8 cellular contexts compared by ENCODE assay signal in the genomic region with DNA sequence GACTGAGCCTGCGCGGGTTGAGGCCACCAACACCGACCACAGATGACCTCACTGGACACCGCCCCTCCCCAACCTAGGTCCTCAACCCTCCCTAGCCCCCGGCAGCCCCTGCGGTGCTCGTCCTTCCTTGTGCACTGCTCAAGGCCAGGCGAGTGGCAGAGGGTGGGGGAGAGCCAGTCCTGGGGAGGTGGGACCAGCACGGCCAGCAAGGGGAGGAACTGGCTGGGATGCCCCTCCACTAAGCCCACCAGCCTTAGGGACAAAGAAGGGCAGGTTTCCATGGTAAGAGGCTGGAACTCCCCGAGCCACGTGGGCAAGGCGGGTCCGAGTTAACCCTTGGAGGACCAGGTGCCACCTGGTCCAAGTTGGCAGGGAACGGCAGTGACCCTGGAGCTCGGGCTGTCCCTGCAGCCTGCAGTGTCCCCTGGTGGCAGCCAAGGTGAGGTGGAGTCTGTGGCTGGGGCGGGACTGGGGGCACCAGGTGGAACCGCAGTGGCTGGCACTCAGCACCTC. TPM values are rescaled to one million over a fixed set of nuclear protein-coding genes. Genes with fewer than 3 reads are reported as not detected.
DNase-seq lines count a peak whose midpoint lies in the region; ATAC-seq and TF ChIP-seq lines count a peak whose summit lies in the region.

No MANE protein-coding gene starts in this region.

- peak; percentile 58 for TF ChIP-seq CTCF in astrocyte of the cerebellum (IDR thresholded peaks at IDR 0.05; ENCODE audit: low read depth, low read length, missing control alignments)
- peak in 2 of 3 experiments; percentile 20 to 33 for TF ChIP-seq CTCF in vagina (IDR thresholded peaks at IDR 0.05)

- DNase-seq in activated CD8-positive, alpha-beta memory T cell treated with anti-CD3 and anti-CD28 coated beads, Interleukin-2, amount 10 ng/mL, durations not matched to agents 7 days and 5 days, result peak; percentile 47
- DNase-seq in activated CD8-positive, alpha-beta memory T cell treated with anti-CD3 and anti-CD28 coated beads, Interleukin-2, amount 50 U/mL, for 4 hours, result no peak
- DNase-seq in NCI-H510A (lab: John Stamatoyannopoulos, UW) (peak; percentile 84), astrocyte of the cerebellum (ENCODE audit: low read depth) (no peak), kidney tubule cell (ENCODE audit: low spot score) (peak; percentile 60), vagina (ENCODE audit: extremely low spot score in 2 of 2) (no peak), MG63 (no peak)

- no peak overlapping the region for H3K27ac Mint-ChIP-seq in activated CD8-positive, alpha-beta memory T cell treated with anti-CD3 and anti-CD28 coated beads, Interleukin-2, amount 10 ng/mL, durations not matched to agents 7 days and 5 days

- CTCF ChIA-PET in activated CD8-positive, alpha-beta memory T cell treated with anti-CD3 and anti-CD28 coated beads, Interleukin-2, amount 10 ng/mL, durations not matched to agents 7 days and 5 days (lab: Charles Lee), result interaction anchor here (1.0 to 1.7 kb wide), 4 partner anchors 22 to 284 kb away, joined by 3 to 5 read pairs (median 3); no protein-coding TSS in a partner anchor

- no peak overlapping the region for H3K27ac ChIP-seq in vagina

- ATAC-seq in activated CD8-positive, alpha-beta memory T cell treated with anti-CD3 and anti-CD28 coated beads, Interleukin-2, amount 10 ng/mL, durations not matched to agents 7 days and 5 days, result peak; percentile 27
- ATAC-seq in HG02870 (IDR thresholded peaks at IDR 0.05; ENCODE audit: unreplicated experiment), result no peak

- peaks cover 14% of the 10 kb centered on the region for H3K27me3 Mint-ChIP-seq in activated CD8-positive, alpha-beta memory T cell treated with anti-CD3 and anti-CD28 coated beads, Interleukin-2, amount 10 ng/mL, durations not matched to agents 7 days and 5 days

- no peaks in the 10 kb centered on the region for H3K9me3 Mint-ChIP-seq in activated CD8-positive, alpha-beta memory T cell treated with anti-CD3 and anti-CD28 coated beads, Interleukin-2, amount 10 ng/mL, durations not matched to agents 7 days and 5 days (ENCODE audit: low read depth)

- peaks cover 19% of the 10 kb centered on the region for H3K4me1 ChIP-seq in vagina

- H3K36me3 ChIP-seq in vagina (peaks cover 0 to 19% of the 10 kb centered on the region in 2 donors), MG63 (peaks cover 24% of the 10 kb centered on the region)

- in situ Hi-C loops in astrocyte of the cerebellum (cut with HindIII; ENCODE audit: low sequenced_read_pairs), result no loop called here

- H3K4me3 ChIP-seq in astrocyte of the cerebellum (ENCODE audit: low read depth, low read length) (no peak overlapping the region), vagina (no peak overlapping the region), MG63 (no peak overlapping the region)

- intact Hi-C loops in vagina (cut with DNase I), result no loop called here

- H3K27me3 ChIP-seq in vagina, result no peaks in the 10 kb centered on the region
- no peaks in the 10 kb centered on the region for H3K27me3 ChIP-seq in MG63

- no peaks in the 10 kb centered on the region for H3K36me3 Mint-ChIP-seq in activated CD8-positive, alpha-beta memory T cell treated with anti-CD3 and anti-CD28 coated beads, Interleukin-2, amount 10 ng/mL, durations not matched to agents 7 days and 5 days

- H3K4me3 Mint-ChIP-seq in activated CD8-positive, alpha-beta memory T cell treated with anti-CD3 and anti-CD28 coated beads, Interleukin-2, amount 10 ng/mL, durations not matched to agents 7 days and 5 days, result no peak overlapping the region

- TF ChIP-seq POLR2A in vagina (IDR thresholded peaks at IDR 0.05), result no peak

- H3K9me3 ChIP-seq in vagina, result no peaks in the 10 kb centered on the region
- H3K9me3 ChIP-seq in MG63, result no peaks in the 10 kb centered on the region

- H3K4me1 Mint-ChIP-seq in activated CD8-positive, alpha-beta memory T cell treated with anti-CD3 and anti-CD28 coated beads, Interleukin-2, amount 10 ng/mL, durations not matched to agents 7 days and 5 days, result peaks cover 2% of the 10 kb centered on the region

RNA-seq across cellular contexts. Expression of a gene that starts 9.2 kb away (rescaled TPM):
- total RNA-seq in activated CD8-positive, alpha-beta memory T cell treated with anti-CD3 and anti-CD28 coated beads, Interleukin-2, amount 10 ng/mL, durations not matched to agents 7 days and 5 days, result under 1 TPM; 0.41 to 0.56 TPM
- 6.6 TPM for total RNA-seq in vagina
- 0.12 TPM in 1 of 2 replicates, not detected in the other for total RNA-seq in MG63 (2014; rRNA removed; shearing (Covaris generic); ENCODE audit: low replicate concordance)

RNA-seq across cellular contexts. Expression of a gene that starts 14.8 kb away (rescaled TPM):
- total RNA-seq in activated CD8-positive, alpha-beta memory T cell treated with anti-CD3 and anti-CD28 coated beads, Interleukin-2, amount 10 ng/mL, durations not matched to agents 7 days and 5 days, result 10 to 100 TPM; 39.8 to 44.5 TPM
- total RNA-seq in vagina, result 21.4 TPM
- total RNA-seq in MG63 (2014; rRNA removed; shearing (Covaris generic); ENCODE audit: low replicate concordance), result 25.6 and 41.7 TPM in 2 replicates

RNA-seq across cellular contexts. Expression of a gene that starts 24.8 kb away (rescaled TPM):
- total RNA-seq in activated CD8-positive, alpha-beta memory T cell treated with anti-CD3 and anti-CD28 coated beads, Interleukin-2, amount 10 ng/mL, durations not matched to agents 7 days and 5 days, result 1,000 to 10,000 TPM; 3,566 to 4,759 TPM
- total RNA-seq in vagina, result 2,441 TPM
- 5,061 and 6,321 TPM in 2 replicates for total RNA-seq in MG63 (2014; rRNA removed; shearing (Covaris generic); ENCODE audit: low replicate concordance)

Comparison
In these comparisons a context has a peak if more than half of its experiments do, and no peak if none do; other contexts are left out.
1. DNase-seq: peak in activated CD8-positive, alpha-beta memory T cell treated with anti-CD3 and anti-CD28 coated beads, Interleukin-2, amount 10 ng/mL, durations not matched to agents 7 days and 5 days (single experiment), NCI-H510A (single experiment) and kidney tubule cell (single experiment); none in activated CD8-positive, alpha-beta memory T cell treated with anti-CD3 and anti-CD28 coated beads, Interleukin-2, amount 50 U/mL, for 4 hours (single experiment), astrocyte of the cerebellum (single experiment), vagina (0 of 2) and MG63 (single experiment).